ENCODE assay signal across 21 cellular contexts in genomic region chr3:34283743-34284142, GRCh38.
"Had no signal": no experiment of that assay in that cellular context is flagged by ENCODE, and none has a peak within 500 bp of the region (broad histone marks: within the 10 kb centered on the region; RNA-seq: fewer than 3 reads in every experiment).

No MANE protein-coding gene starts in this region.

- ATAC-seq: left lobe of liver; naive thymus-derived CD4-positive, alpha-beta T cell; psoas muscle; right cardiac atrium; stimulated activated memory B cell treated with anti-CD40 and anti-IgM and Interleukin-4, amounts not matched to agents 10 μg/mL and 1 μg/mL and 100 μg/mL, for 72 hours; stimulated activated naive CD8-positive, alpha-beta T cell treated with anti-CD3 and anti-CD28 coated beads, Interleukin-15, Interleukin-2, amounts not matched to agents 100 U/mL and 50 U/mL, for 24 hours had no signal

- H3K27ac ChIP-seq: dorsolateral prefrontal cortex, ovary, psoas muscle, sigmoid colon, spleen, testis, tibial artery, upper lobe of left lung, uterus had no signal

- H3K4me3 ChIP-seq: dorsolateral prefrontal cortex, ovary, psoas muscle, sigmoid colon, spleen, testis, tibial artery, upper lobe of left lung, uterus had no signal

- DNase-seq: dorsolateral prefrontal cortex; effector CD4-positive, alpha-beta T cell; mesendoderm; midbrain; naive thymus-derived CD4-positive, alpha-beta T cell; nucleus accumbens; ovary; posterior cingulate gyrus; psoas muscle; right cardiac atrium; sigmoid colon; spleen; stimulated activated CD4-positive, alpha-beta T cell treated with anti-CD3 and anti-CD28 coated beads, Interleukin-4, amount 100 ng/mL, for 4 hours; stimulated activated naive CD8-positive, alpha-beta T cell treated with anti-CD3 and anti-CD28 coated beads, Interleukin-15, Interleukin-2, amounts not matched to agents 100 U/mL and 50 U/mL, for 24 hours; substantia nigra; testis; tibial artery; upper lobe of left lung; uterus had no signal

- H3K27me3 ChIP-seq: dorsolateral prefrontal cortex, ovary, sigmoid colon, spleen, testis, tibial artery, upper lobe of left lung, uterus had no signal

- H3K36me3 ChIP-seq: ovary, sigmoid colon, spleen, tibial artery, upper lobe of left lung, uterus had no signal

- H3K9me3 ChIP-seq: ovary, psoas muscle, sigmoid colon, testis, tibial artery, upper lobe of left lung, uterus had no signal

- H3K4me1 ChIP-seq: psoas muscle, sigmoid colon, spleen, testis, tibial artery, upper lobe of left lung, uterus had no signal
